Comparison of ENCODE assay signal across 10 cellular contexts in the genomic region with DNA sequence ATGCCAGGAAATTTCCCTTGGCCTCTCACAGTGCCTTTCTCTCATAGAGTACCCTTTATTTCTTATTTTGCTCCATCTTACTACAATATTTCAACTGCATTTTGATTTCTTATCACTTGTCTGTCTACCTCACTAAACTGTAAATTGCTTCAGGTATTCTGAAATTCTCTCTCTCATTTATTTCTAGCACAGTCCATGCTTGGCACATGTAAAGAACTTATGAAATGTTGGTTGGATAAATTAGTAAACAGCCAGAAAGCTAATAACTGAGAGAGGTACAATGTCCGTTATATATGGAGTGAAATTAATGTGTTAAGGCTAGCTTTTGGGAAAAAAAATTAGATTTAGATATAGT.
DNase-seq lines count a peak whose midpoint lies in the region; ATAC-seq and TF ChIP-seq lines count a peak whose summit lies in the region.
"Had no signal": no experiment of that assay in that cellular context is flagged by ENCODE, and none has a peak within 500 bp of the region (broad histone marks: within the 10 kb centered on the region; RNA-seq: fewer than 3 reads in every experiment).

No MANE protein-coding gene starts in this region.

- no peak overlapping the region for H3K27ac Mint-ChIP-seq in glutamatergic neuron (ENCODE audit: unreplicated experiment)

- peak overlapping the region; percentile 42 for H3K27ac ChIP-seq in HL-60 (replicated peaks)
- peak overlapping the region; percentile 12 for H3K27ac ChIP-seq in brain microvascular endothelial cell
- peak overlapping the region; percentile 72 for H3K27ac ChIP-seq in neutrophil

- no peaks in the 10 kb centered on the region for H3K9me3 ChIP-seq in neutrophil
- H3K9me3 ChIP-seq: suprapubic skin had no signal

- H3K9me3 Mint-ChIP-seq in glutamatergic neuron (ENCODE audit: unreplicated experiment), result no peaks in the 10 kb centered on the region

- peaks cover 6 to 34% of the 10 kb centered on the region in 2 experiments for H3K4me1 ChIP-seq in neutrophil (ENCODE audit: control insufficient read depth in 1 of 2, insufficient read depth in 1 of 2, low read depth in 1 of 2, low read length in 1 of 2)

- no peaks in the 10 kb centered on the region for H3K36me3 Mint-ChIP-seq in glutamatergic neuron (ENCODE audit: unreplicated experiment)

- H3K4me1 Mint-ChIP-seq in glutamatergic neuron (ENCODE audit: low read depth, unreplicated experiment), result peaks cover 6% of the 10 kb centered on the region

- TF ChIP-seq CTCF in HL-60 (IDR thresholded peaks at IDR 0.05; ENCODE audit: insufficient read depth, low read length) (no peak), brain microvascular endothelial cell (IDR thresholded peaks at IDR 0.05; ENCODE audit: low read depth, low read length, missing control alignments) (no peak), neutrophil (IDR thresholded peaks at IDR 0.05) (no peak), glutamatergic neuron (IDR thresholded peaks at IDR 0.05; ENCODE audit: partially characterized antibody, unreplicated experiment) (no peak)

- in situ Hi-C loops in brain microvascular endothelial cell (cut with HindIII; ENCODE audit: low pct_ligation_motif_present, low sequenced_read_pairs), result no loop called here

- H3K4me3 ChIP-seq in HL-60 (replicated peaks; ENCODE audit: insufficient read depth, low read length) (0 out of 2 replicates have a peak overlapping the region, but pooled peaks have one; percentile 1), brain microvascular endothelial cell (ENCODE audit: low read depth, low read length) (no peak overlapping the region), neutrophil (ENCODE audit: low read depth in 1 of 2, low read length in 1 of 2) (peak overlapping the region in 1 of 2 experiments; percentile 10)
- H3K4me3 ChIP-seq: suprapubic skin had no signal

- peak; percentile 4 for ATAC-seq in GM18511 (IDR thresholded peaks at IDR 0.05; ENCODE audit: unreplicated experiment)
- ATAC-seq in HG03280 (IDR thresholded peaks at IDR 0.05; ENCODE audit: unreplicated experiment), result no peak

- DNase-seq in HL-60 (ENCODE audit: low read depth in 1 of 2, low spot score in 1 of 2), result no peak
- no peak for DNase-seq in brain microvascular endothelial cell
- DNase-seq in OCI-M2 (lab: John Stamatoyannopoulos, UW; ENCODE audit: unreplicated experiment), result no peak
- no peak for DNase-seq in cortex of kidney (lab: John Stamatoyannopoulos, UW)
- no peak for DNase-seq in glutamatergic neuron
- DNase-seq: erythroblast had no signal

- no peaks in the 10 kb centered on the region for H3K27me3 Mint-ChIP-seq in glutamatergic neuron (ENCODE audit: unreplicated experiment)

- no peak overlapping the region for H3K4me3 Mint-ChIP-seq in glutamatergic neuron (ENCODE audit: unreplicated experiment)

- H3K36me3 ChIP-seq in brain microvascular endothelial cell (replicated peaks) (no peaks in the 10 kb centered on the region), neutrophil (no peaks in the 10 kb centered on the region)
- H3K36me3 ChIP-seq: suprapubic skin had no signal

- no peaks in the 10 kb centered on the region for H3K27me3 ChIP-seq in HL-60 (ENCODE audit: insufficient read depth, poor library complexity, severe bottlenecking)
- no peaks in the 10 kb centered on the region for H3K27me3 ChIP-seq in brain microvascular endothelial cell (replicated peaks)
- no peaks in the 10 kb centered on the region for H3K27me3 ChIP-seq in neutrophil
- H3K27me3 ChIP-seq: suprapubic skin had no signal

Comparison
In these comparisons a context has a peak if more than half of its experiments do, and no peak if none do; other contexts are left out.
1. H3K27ac ChIP-seq: peak in every context shown above with its lines; median percentile 72 in neutrophil; 42 in HL-60; 12 in brain microvascular endothelial cell.